ENCODE assay signal across 21 cellular contexts in genomic region chr11:77761481-77761880, GRCh38.
"Had no signal": no experiment of that assay in that cellular context is flagged by ENCODE, and none has a peak within 500 bp of the region (broad histone marks: within the 10 kb centered on the region; RNA-seq: fewer than 3 reads in every experiment).

No MANE protein-coding gene starts in this region.

- ATAC-seq: HepG2 had no signal

- DNase-seq: IMR-90, Karpas-422, KG1, MG63, NCI-H1092, NCI-H1105 treated with DMSO at 0.1 percent for 48 hours, NCI-H1417 treated with DMSO at 0.1 percent for 48 hours, NCI-H146, NCI-H1694 treated with DMSO at 0.1 percent for 48 hours, NCI-H1930, NCI-H2081, NCI-H2107, NCI-H226, NCI-H446, NCI-H510A, NCI-H524 treated with DMSO at 0.1 percent for 48 hours, NCI-H69, NCI-H774, SHP77, SK-N-SH had no signal

- H3K4me3 ChIP-seq: MG63 had no signal
